Comparison of ENCODE assay signal across 28 cellular contexts in the genomic region with DNA sequence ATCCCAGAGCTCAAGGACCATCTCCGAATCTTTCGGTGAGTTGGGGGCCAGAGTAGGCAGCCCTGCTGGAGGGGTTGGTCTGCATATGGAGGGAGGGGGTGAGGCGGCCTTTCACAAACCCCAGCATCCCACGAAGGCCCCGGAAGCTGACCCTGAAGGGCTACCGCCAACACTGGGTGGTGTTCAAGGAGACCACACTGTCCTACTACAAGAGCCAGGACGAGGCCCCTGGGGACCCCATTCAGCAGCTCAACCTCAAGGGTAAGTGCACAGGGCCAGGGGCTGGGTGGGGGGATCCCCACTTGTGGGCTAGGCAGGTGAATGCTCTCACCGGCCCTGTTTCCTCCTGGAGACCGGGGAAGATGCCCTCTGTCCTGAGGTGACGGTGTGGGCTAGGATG. TPM values are rescaled to one million over a fixed set of nuclear protein-coding genes. Genes with fewer than 3 reads are reported as not detected.
"Had no signal": no experiment of that assay in that cellular context is flagged by ENCODE, and none has a peak within 500 bp of the region (broad histone marks: within the 10 kb centered on the region; RNA-seq: fewer than 3 reads in every experiment).

No MANE protein-coding gene starts in this region.

- H3K36me3 ChIP-seq: breast epithelium, vagina had no signal

- ATAC-seq: activated naive CD8-positive, alpha-beta T cell treated with anti-CD3 and anti-CD28 coated beads, Interleukin-2, amount 50 U/mL, for 24 hours; esophagus mucosa; foreskin keratinocyte; sciatic nerve; stimulated activated naive B cell treated with anti-CD40 and anti-IgM and Interleukin-4, amounts not matched to agents 10 μg/mL and 1 μg/mL and 100 μg/mL, for 72 hours had no signal

- H3K4me3 ChIP-seq: breast epithelium, heart left ventricle, skin epidermis, stomach, thyroid gland, upper lobe of left lung, vagina had no signal

- H3K4me1 ChIP-seq: breast epithelium, thyroid gland had no signal

- FAIRE-seq: endothelial cell of umbilical vein, kidney had no signal

- DNase-seq: activated CD4-positive, alpha-beta memory T cell treated with anti-CD3 and anti-CD28 coated beads for 36 hours; activated CD4-positive, alpha-beta T cell treated with anti-CD3 and anti-CD28 coated beads for 48 hours; activated CD8-positive, alpha-beta memory T cell treated with anti-CD3 and anti-CD28 coated beads, Interleukin-2, amount 50 U/mL, for 4 hours; activated naive CD8-positive, alpha-beta T cell treated with anti-CD3 and anti-CD28 coated beads, Interleukin-2, amount 50 U/mL, for 24 hours; activated T-cell treated with anti-CD3 and anti-CD28 coated beads, Interleukin-2, amount 50 U/mL, for 48 hours; central memory CD4-positive, alpha-beta T cell; foreskin keratinocyte; hypothalamus; immature natural killer cell; left colon; naive B cell; posterior cingulate gyrus; stimulated activated CD4-positive, alpha-beta T cell treated with anti-CD3 and anti-CD28 coated beads, Interleukin-4, amount 100 ng/mL, for 4 hours; stimulated activated CD8-positive, alpha-beta memory T cell treated with anti-CD3 and anti-CD28 coated beads, Interleukin-4, amount 100 ng/mL, for 48 hours; stimulated activated naive B cell treated with anti-CD40 and anti-IgM and Interleukin-4, amounts not matched to agents 10 μg/mL and 1 μg/mL and 100 μg/mL, for 72 hours; stomach; T-helper 1 cell; thyroid gland had no signal

- H3K27me3 ChIP-seq: breast epithelium, foreskin keratinocyte, heart left ventricle, stomach, thyroid gland, upper lobe of left lung, vagina had no signal

- H3K9me3 ChIP-seq: breast epithelium, heart left ventricle, stomach, thyroid gland, upper lobe of left lung, vagina had no signal

- H3K27ac ChIP-seq: breast epithelium, foreskin keratinocyte, heart left ventricle, stomach, thyroid gland, upper lobe of left lung, vagina had no signal

RNA-seq across cellular contexts. Expression of a gene that starts 13.2 kb away (rescaled TPM):
- total RNA-seq: renal cortical epithelial cell had no signal
